ENCODE assay signal across 10 cellular contexts in genomic region chr9:129145841-129146292, GRCh38. TPM values are rescaled to one million over a fixed set of nuclear protein-coding genes. Genes with fewer than 3 reads are reported as not detected.
DNase-seq lines count a peak whose midpoint lies in the region; ATAC-seq and TF ChIP-seq lines count a peak whose summit lies in the region.
"Had no signal": no experiment of that assay in that cellular context is flagged by ENCODE, and none has a peak within 500 bp of the region (broad histone marks: within the 10 kb centered on the region; RNA-seq: fewer than 3 reads in every experiment).

No MANE protein-coding gene starts in this region.

- peaks cover 33% of the 10 kb centered on the region for H3K36me3 ChIP-seq in HUES64 (ENCODE audit: insufficient read depth, low read length)
- H3K36me3 ChIP-seq in duodenal mucosa (ENCODE audit: control insufficient read depth in 1 of 2, insufficient read depth in 2 of 2, low read length in 2 of 2) = peaks cover 15 to 22% of the 10 kb centered on the region in 2 donors
- peaks cover 49% of the 10 kb centered on the region for H3K36me3 ChIP-seq in lower lobe of right lung
- peaks cover 0 to 2% of the 10 kb centered on the region in 2 donors for H3K36me3 ChIP-seq in thyroid gland

- peak overlapping the region; percentile 80 for H3K27ac ChIP-seq in HUES64 (ENCODE audit: low read depth, low read length)
- peak overlapping the region; percentile 63 for H3K27ac ChIP-seq in duodenal mucosa (ENCODE audit: low read depth, low read length)
- peak overlapping the region; percentile 74 for H3K27ac ChIP-seq in lower lobe of right lung
- H3K27ac ChIP-seq in thyroid gland = peak overlapping the region; percentile 20 to 100 (median 74)

- H3K4me3 ChIP-seq in HUES64 (ENCODE audit: low read length) (no peak overlapping the region), duodenal mucosa (ENCODE audit: low read depth in 1 of 2, low read length in 2 of 2) (no peak overlapping the region), lower lobe of right lung (no peak overlapping the region), thyroid gland (replicated peaks in 1 of 3) (no peak overlapping the region)

- peaks cover 0 to 2% (median 1%) of the 10 kb centered on the region in 3 donors for H3K27me3 Mint-ChIP-seq in CD14-positive monocyte (ENCODE audit: low read depth in 3 of 3)
- H3K27me3 Mint-ChIP-seq: memory B cell had no signal

- no peak for TF ChIP-seq POLR2A in thyroid gland (IDR thresholded peaks at IDR 0.05)

- WGBS in HUES64 = 50% methylated on average over 6 of the region's 7 CpGs
- WGBS in thyroid gland, 2 donors = 70 to 74% methylated on average over 6 to 7 of the region's 7 CpGs

- peaks cover 41 to 72% of the 10 kb centered on the region in 2 donors for H3K36me3 Mint-ChIP-seq in CD14-positive monocyte

- intact Hi-C loops in lower lobe of right lung (cut with DNase I) = no loop called here
- intact Hi-C loops in thyroid gland (cut with DNase I) = no loop called here
- intact Hi-C loops in CD14-positive monocyte (cut with micrococcal nuclease) = no loop called here

- H3K4me3 Mint-ChIP-seq in CD14-positive monocyte = no peak overlapping the region
- H3K4me3 Mint-ChIP-seq: memory B cell had no signal

- no peaks in the 10 kb centered on the region for H3K27me3 ChIP-seq in HUES64 (ENCODE audit: insufficient read depth, low read length)
- H3K27me3 ChIP-seq in duodenal mucosa (ENCODE audit: control insufficient read depth in 1 of 2, insufficient read depth in 2 of 2, low read length in 2 of 2) = no peaks in the 10 kb centered on the region
- no peaks in the 10 kb centered on the region for H3K27me3 ChIP-seq in lower lobe of right lung (ENCODE audit: low read depth)
- H3K27me3 ChIP-seq in thyroid gland = no peaks in the 10 kb centered on the region

- TF ChIP-seq CTCF in lower lobe of right lung (IDR thresholded peaks at IDR 0.05) (no peak), thyroid gland (IDR thresholded peaks at IDR 0.05) (no peak), CD14-positive monocyte (IDR thresholded peaks at IDR 0.05) (no peak)

- DNase-seq in lower lobe of right lung (no peak), thyroid gland (peak in 1 of 2 donors; percentile 13), CD14-positive monocyte (ENCODE audit: low spot score) (no peak), midbrain (lab: John Stamatoyannopoulos, UW) (no peak), AML-193 (lab: John Stamatoyannopoulos, UW) (no peak), NCI-H510A treated with DMSO at 0.1 percent for 48 hours (lab: John Stamatoyannopoulos, UW) (no peak)
- DNase-seq: activated CD4-positive, alpha-beta T cell treated with anti-CD3 and anti-CD28 coated beads, Interleukin-2, amount 50 U/mL, for 4 hours had no signal

- no peak for ATAC-seq in lower lobe of right lung

- peaks cover 24% of the 10 kb centered on the region for H3K4me1 Mint-ChIP-seq in CD14-positive monocyte

- H3K4me1 ChIP-seq in HUES64 (ENCODE audit: insufficient read depth, low read length) (peaks cover 44% of the 10 kb centered on the region), duodenal mucosa (ENCODE audit: control insufficient read depth in 1 of 2, insufficient read depth in 2 of 2, low read length in 2 of 2) (peaks cover 32 to 46% of the 10 kb centered on the region in 2 donors), lower lobe of right lung (peaks cover 67% of the 10 kb centered on the region), thyroid gland (peaks cover 51 to 62% of the 10 kb centered on the region in 2 donors)

- H3K9ac ChIP-seq in HUES64 (ENCODE audit: low read depth, low read length) (peak overlapping the region; percentile 41), duodenal mucosa (ENCODE audit: low read depth in 1 of 2, low read length in 2 of 2) (peak overlapping the region in 1 of 2 donors; percentile 45)

- H3K9me3 Mint-ChIP-seq in CD14-positive monocyte = peaks cover 0 to 2% (median 0%) of the 10 kb centered on the region in 7 donors
- H3K9me3 Mint-ChIP-seq: memory B cell had no signal

- H3K9me3 ChIP-seq in HUES64 (ENCODE audit: insufficient read depth, low read depth, low read length) (no peaks in the 10 kb centered on the region), duodenal mucosa (ENCODE audit: control insufficient read depth in 1 of 2, low read length in 2 of 2) (no peaks in the 10 kb centered on the region), lower lobe of right lung (no peaks in the 10 kb centered on the region), thyroid gland (no peaks in the 10 kb centered on the region)

- H3K27ac Mint-ChIP-seq in CD14-positive monocyte = peak overlapping the region in 1 of 7 donors; percentile 10
- H3K27ac Mint-ChIP-seq: memory B cell had no signal

RNA-seq across cellular contexts. Expression of gene IER5L, which starts 32.2 kb away (rescaled TPM):
- 9.1 TPM for polyA plus RNA-seq in HUES64 (2013, experiment 1 of 2)
- 13.9 TPM for polyA plus RNA-seq in HUES64 (2013, experiment 2 of 2)
- total RNA-seq in lower lobe of right lung = 8.7 TPM
- total RNA-seq in thyroid gland = 10 to 100 TPM in 3 of 4 donors, 1 to 10 TPM in 1; 7.8 to 20.2 (median 12.6) TPM
- polyA plus RNA-seq in CD14-positive monocyte = under 1 TPM; 0.36 to 0.79 TPM

RNA-seq across cellular contexts. Expression of gene PTPA, which starts 34.7 kb away (rescaled TPM):
- 114 TPM for polyA plus RNA-seq in HUES64 (2013, experiment 1 of 2)
- 121 TPM for polyA plus RNA-seq in HUES64 (2013, experiment 2 of 2)
- total RNA-seq in lower lobe of right lung (100 TPM), thyroid gland (100 to 1,000 TPM in 2 of 4 donors, 10 to 100 TPM in 2; 45.0 to 117 (median 89.5) TPM)
- polyA plus RNA-seq in CD14-positive monocyte = 10 to 100 TPM; 11.7 to 12.4 TPM

RNA-seq across cellular contexts. Expression of gene CRAT, which starts 35.3 kb away (rescaled TPM):
- 8.1 TPM for polyA plus RNA-seq in HUES64 (2013, experiment 1 of 2)
- 10.7 TPM for polyA plus RNA-seq in HUES64 (2013, experiment 2 of 2)
- 23.2 TPM for total RNA-seq in lower lobe of right lung
- 10 to 100 TPM; 44.0 to 59.0 (median 54.1) TPM for total RNA-seq in thyroid gland
- 10 to 100 TPM; 12.2 to 15.0 TPM for polyA plus RNA-seq in CD14-positive monocyte
